18 cellular contexts compared by ENCODE assay signal in genomic region chr13:77476456-77476855, GRCh38. TPM values are rescaled to one million over a fixed set of nuclear protein-coding genes. Genes with fewer than 3 reads are reported as not detected.
DNase-seq lines count a peak whose midpoint lies in the region; ATAC-seq lines count a peak whose summit lies in the region.
"Had no signal": no experiment of that assay in that cellular context is flagged by ENCODE, and none has a peak within 500 bp of the region (broad histone marks: within the 10 kb centered on the region; RNA-seq: fewer than 3 reads in every experiment).

No MANE protein-coding gene starts in this region.

- no peaks in the 10 kb centered on the region for H3K9me3 ChIP-seq in adipocyte (ENCODE audit: control insufficient read depth, low read length)
- no peaks in the 10 kb centered on the region for H3K9me3 ChIP-seq in subcutaneous abdominal adipose tissue (ENCODE audit: control insufficient read depth in 5 of 5, low read length in 5 of 5)
- H3K9me3 ChIP-seq: A549, Caco-2 had no signal

- H3K36me3 ChIP-seq in adipocyte (ENCODE audit: control insufficient read depth, insufficient read depth, low read length, severe bottlenecking), result no peaks in the 10 kb centered on the region
- H3K36me3 ChIP-seq in subcutaneous abdominal adipose tissue (ENCODE audit: control insufficient read depth in 5 of 5, insufficient read depth in 5 of 5, low read length in 5 of 5), result no peaks in the 10 kb centered on the region

- H3K4me1 ChIP-seq in adipocyte (ENCODE audit: control insufficient read depth, insufficient read depth, low read length) (peaks cover 72% of the 10 kb centered on the region), subcutaneous abdominal adipose tissue (ENCODE audit: control insufficient read depth in 5 of 5, insufficient read depth in 5 of 5, low read length in 5 of 5) (peaks cover 3 to 43% (median 27%) of the 10 kb centered on the region in 5 donors)
- H3K4me1 ChIP-seq: A549 had no signal

- H3K27me3 ChIP-seq in adipocyte (replicated peaks; ENCODE audit: control insufficient read depth, insufficient read depth, low read length), result no peaks in the 10 kb centered on the region
- no peaks in the 10 kb centered on the region for H3K27me3 ChIP-seq in subcutaneous abdominal adipose tissue (ENCODE audit: control insufficient read depth in 5 of 5, insufficient read depth in 4 of 5, low read length in 5 of 5)

- H3K27ac ChIP-seq in subcutaneous abdominal adipose tissue (ENCODE audit: low read depth, low read length), result peak overlapping the region; percentile 47
- H3K27ac ChIP-seq: A549, C4-2B, HL-60 had no signal

- DNase-seq in adipocyte (ENCODE audit: low read depth) (no peak), middle frontal gyrus (ENCODE audit: extremely low spot score, low spot score) (no peak)
- no peak for DNase-seq in activated CD4-positive, alpha-beta T cell treated with anti-CD3 and anti-CD28 coated beads for 48 hours
- DNase-seq: AML-193; Caco-2; CD4-positive, alpha-beta T cell; DMS153; DMS79; GDM1; HCEC 1CT had no signal

- ATAC-seq in esophagus mucosa (peak; percentile 22), GM21717 (IDR thresholded peaks at IDR 0.05; ENCODE audit: unreplicated experiment) (no peak)
- ATAC-seq: A549, GM23338 had no signal

- H3K4me3 ChIP-seq in adipocyte (ENCODE audit: low read length) (no peak overlapping the region), subcutaneous abdominal adipose tissue (ENCODE audit: low read depth in 1 of 5, low read length in 5 of 5) (no peak overlapping the region)
- H3K4me3 ChIP-seq: A549, GM23338 had no signal

- peak overlapping the region; percentile 1 for H3K9ac ChIP-seq in adipocyte (ENCODE audit: low read length)
- H3K9ac ChIP-seq in subcutaneous abdominal adipose tissue (ENCODE audit: low read length in 5 of 5), result no peak overlapping the region

RNA-seq across cellular contexts. Expression of gene SCEL, which starts 59.0 kb away (rescaled TPM):
- 251 TPM for total RNA-seq in esophagus mucosa
- total RNA-seq: CD4-positive, alpha-beta T cell; GM23338; HT1080 had no signal
